In genomic region chr12:46547421-46548340, GRCh38 we compare ENCODE assay signal across 13 cellular contexts.
A peak's percentile ranks its signal among the peaks of the same experiment; 100 is the strongest.
DNase-seq lines count a peak whose midpoint lies in the region; ATAC-seq and TF ChIP-seq lines count a peak whose summit lies in the region.
"Had no signal": no experiment of that assay in that cellular context is flagged by ENCODE, and none has a peak within 500 bp of the region (broad histone marks: within the 10 kb centered on the region; RNA-seq: fewer than 3 reads in every experiment).

No MANE protein-coding gene starts in this region.

- no peaks in the 10 kb centered on the region for H3K9me2 ChIP-seq in PC-3 (replicated peaks; ENCODE audit: low read length)

- no peak for DNase-seq in T-helper 2 cell treated with Interferon-gamma antibody and Interleukin-4, amounts not matched to agents 5 μg/mL and 100 μg/mL, for 36 hours (ENCODE audit: low spot score)
- DNase-seq in T-helper 2 cell (no peak), PC-3 (peak; percentile 47), dermis blood vessel endothelial cell (peak; percentile 32), renal cortical epithelial cell (ENCODE audit: low read depth) (peak; percentile 92), middle frontal gyrus (ENCODE audit: extremely low spot score, low spot score) (no peak), CD1c-positive myeloid dendritic cell (ENCODE audit: extremely low spot score) (no peak), DMS153 treated with DMSO at 0.1 percent for 48 hours (lab: John Stamatoyannopoulos, UW; ENCODE audit: unreplicated experiment) (no peak)
- DNase-seq: 8988T; effector CD8-positive, alpha-beta T cell; NCI-H146; nucleus accumbens; tibial artery had no signal

- no peak overlapping the region for H2AFZ ChIP-seq in PC-3 (ENCODE audit: low read length)

- H3K9me3 ChIP-seq in PC-3 (ENCODE audit: low read length): no peaks in the 10 kb centered on the region
- H3K9me3 ChIP-seq: tibial artery had no signal

- no TSS peak for BruUV-seq in PC-3 (replicated peaks; lab: Mats Ljungman, UMichigan)

- no peaks in the 10 kb centered on the region for H3K27me3 ChIP-seq in PC-3 (ENCODE audit: low read length)
- H3K27me3 ChIP-seq: tibial artery had no signal

- no peak overlapping the region for H3K4me3 ChIP-seq in PC-3 (ENCODE audit: low read length)
- H3K4me3 ChIP-seq: tibial artery had no signal

- H3F3A ChIP-seq in PC-3 (ENCODE audit: low read length, unreplicated experiment): no peaks in the 10 kb centered on the region

- H3K4me1 ChIP-seq in PC-3 (ENCODE audit: insufficient read depth, low read length): peaks cover 64% of the 10 kb centered on the region

- H3K79me2 ChIP-seq in PC-3 (ENCODE audit: low read length): no peaks in the 10 kb centered on the region

- 0 out of 2 replicates have a peak overlapping the region, but pooled peaks have one; percentile 24 for H3K4me2 ChIP-seq in PC-3 (ENCODE audit: low read length)

- H4K20me1 ChIP-seq in PC-3 (ENCODE audit: low read length): no peaks in the 10 kb centered on the region

- peak overlapping the region; percentile 85 for H3K27ac Mint-ChIP-seq in T-helper 2 cell treated with Interferon-gamma antibody and Interleukin-4, amounts not matched to agents 5 μg/mL and 100 μg/mL, for 36 hours

- ATAC-seq in PC-3: no peak

- no peaks in the 10 kb centered on the region for H3K27me3 Mint-ChIP-seq in T-helper 2 cell treated with Interferon-gamma antibody and Interleukin-4, amounts not matched to agents 5 μg/mL and 100 μg/mL, for 36 hours (ENCODE audit: low read depth)

- peak overlapping the region; percentile 22 for H3K4me3 Mint-ChIP-seq in T-helper 2 cell treated with Interferon-gamma antibody and Interleukin-4, amounts not matched to agents 5 μg/mL and 100 μg/mL, for 36 hours

- H3K9me3 Mint-ChIP-seq in T-helper 2 cell treated with Interferon-gamma antibody and Interleukin-4, amounts not matched to agents 5 μg/mL and 100 μg/mL, for 36 hours: peaks cover 31% of the 10 kb centered on the region

- CTCF ChIA-PET in PC-3 (lab: Charles Lee): no interaction called here

- H3K9ac ChIP-seq in PC-3 (ENCODE audit: low read length): 0 out of 2 replicates have a peak overlapping the region, but pooled peaks have one; percentile 6

- POLR2A ChIA-PET in PC-3 (lab: Charles Lee; ENCODE audit: unreplicated experiment): interaction anchor here (0.5 to 1.6 kb wide), 3 partner anchors 23 to 391 kb away, joined by 3 to 19 read pairs (median 7); no protein-coding TSS in a partner anchor

- H3K36me3 ChIP-seq in PC-3 (ENCODE audit: low read depth, low read length): no peaks in the 10 kb centered on the region
- H3K36me3 ChIP-seq: tibial artery had no signal

- intact Hi-C loops in PC-3 (cut with micrococcal nuclease): loop anchor here (1.0 to 2.0 kb wide), 2 partner anchors 23 to 103 kb away; no protein-coding TSS in a partner anchor

- TF ChIP-seq CTCF in PC-3 (conservative IDR thresholded peaks at IDR 0.05; ENCODE audit: low read depth, low read length): no peak

- H3K36me3 Mint-ChIP-seq in T-helper 2 cell treated with Interferon-gamma antibody and Interleukin-4, amounts not matched to agents 5 μg/mL and 100 μg/mL, for 36 hours (ENCODE audit: low read depth): peaks cover 37% of the 10 kb centered on the region

- peak overlapping the region; percentile 94 for H3K27ac ChIP-seq in PC-3 (ENCODE audit: low read length)
- H3K27ac ChIP-seq: tibial artery had no signal

- H3K4me1 Mint-ChIP-seq in T-helper 2 cell treated with Interferon-gamma antibody and Interleukin-4, amounts not matched to agents 5 μg/mL and 100 μg/mL, for 36 hours (ENCODE audit: low read depth): peaks cover 61% of the 10 kb centered on the region

Comparison
In these comparisons a context has a peak if more than half of its experiments do, and no peak if none do; other contexts are left out.
1. DNase-seq: peak in PC-3 (single experiment), dermis blood vessel endothelial cell (single experiment) and renal cortical epithelial cell (single experiment); none in T-helper 2 cell treated with Interferon-gamma antibody and Interleukin-4, amounts not matched to agents 5 μg/mL and 100 μg/mL, for 36 hours (single experiment), T-helper 2 cell (0 of 5), middle frontal gyrus (single experiment), CD1c-positive myeloid dendritic cell (single experiment) and DMS153 treated with DMSO at 0.1 percent for 48 hours (single experiment).